ENCODE assay signal across 14 cellular contexts in genomic region chr2:70068119-70068518, GRCh38. TPM values are rescaled to one million over a fixed set of nuclear protein-coding genes. Genes with fewer than 3 reads are reported as not detected.
DNase-seq lines count a peak whose midpoint lies in the region; ATAC-seq and TF ChIP-seq lines count a peak whose summit lies in the region.
"Had no signal": no experiment of that assay in that cellular context is flagged by ENCODE, and none has a peak within 500 bp of the region (broad histone marks: within the 10 kb centered on the region; RNA-seq: fewer than 3 reads in every experiment).

No MANE protein-coding gene starts in this region.

- H3K4me1 ChIP-seq in upper lobe of left lung, result peaks cover 26 to 37% (median 29%) of the 10 kb centered on the region in 4 donors

- no peak for DNase-seq in activated T-cell treated with anti-CD3 and anti-CD28 coated beads, Interleukin-2, amount 50 U/mL, for 72 hours
- DNase-seq in activated T-cell treated with anti-CD3 and anti-CD28 coated beads for 4 hours, result no peak
- no peak for DNase-seq in naive B cell
- no peak for DNase-seq in upper lobe of left lung
- DNase-seq in NOMO-1 treated with dmso at 0.1 percent for 144 hours (lab: John Stamatoyannopoulos, UW; ENCODE audit: unreplicated experiment), result no peak
- DNase-seq in NCI-H524 treated with DMSO at 0.1 percent for 48 hours (lab: John Stamatoyannopoulos, UW), result no peak
- no peak for DNase-seq in brain microvascular endothelial cell
- DNase-seq: DND-41, HCEC 1CT, NCI-H187 treated with DMSO at 0.1 percent for 48 hours, trophoblast cell had no signal

- H3K27ac ChIP-seq in upper lobe of left lung (peak overlapping the region; percentile 20 to 85 (median 58)), brain microvascular endothelial cell (no peak overlapping the region)

- H3K9me3 ChIP-seq in upper lobe of left lung, result no peaks in the 10 kb centered on the region
- H3K9me3 ChIP-seq: ascending aorta had no signal

- peaks cover 20 to 39% of the 10 kb centered on the region in 2 donors for H3K36me3 Mint-ChIP-seq in activated T-cell treated with anti-CD3 and anti-CD28 coated beads, Interleukin-2, amount 50 U/mL, for 72 hours (ENCODE audit: insufficient read depth in 2 of 2)
- H3K36me3 Mint-ChIP-seq in brain (peaks cover 60% of the 10 kb centered on the region), naive B cell (peaks cover 28 to 38% of the 10 kb centered on the region in 2 donors)

- peak in 1 of 4 donors; percentile 8 for TF ChIP-seq EP300 in upper lobe of left lung (IDR thresholded peaks at IDR 0.05)

- H3K4me3 Mint-ChIP-seq in activated T-cell treated with anti-CD3 and anti-CD28 coated beads, Interleukin-2, amount 50 U/mL, for 72 hours, result peak overlapping the region; percentile 70 to 77
- H3K4me3 Mint-ChIP-seq in brain (no peak overlapping the region), naive B cell (peak overlapping the region in 2 of 8 donors; percentile 25 to 27)

- H3K36me3 ChIP-seq in upper lobe of left lung, result peaks cover 0 to 39% (median 11%) of the 10 kb centered on the region in 4 donors
- H3K36me3 ChIP-seq in brain microvascular endothelial cell (replicated peaks), result no peaks in the 10 kb centered on the region

- no peak for TF ChIP-seq POLR2A in upper lobe of left lung (IDR thresholded peaks at IDR 0.05)

- WGBS in upper lobe of left lung, 2 donors, result 73 to 85% methylated on average over 3 of the region's 3 CpGs

- no peak for TF ChIP-seq CTCF in brain (conservative IDR thresholded peaks at IDR 0.05)
- TF ChIP-seq CTCF in upper lobe of left lung (IDR thresholded peaks at IDR 0.05), result no peak
- no peak for TF ChIP-seq CTCF in brain microvascular endothelial cell (IDR thresholded peaks at IDR 0.05; ENCODE audit: low read depth, low read length, missing control alignments)

- no peaks in the 10 kb centered on the region for H3K27me3 Mint-ChIP-seq in activated T-cell treated with anti-CD3 and anti-CD28 coated beads, Interleukin-2, amount 50 U/mL, for 72 hours (ENCODE audit: low read depth)
- H3K27me3 Mint-ChIP-seq in brain (no peaks in the 10 kb centered on the region), naive B cell (no peaks in the 10 kb centered on the region)

- in situ Hi-C loops in brain microvascular endothelial cell (cut with HindIII; ENCODE audit: low pct_ligation_motif_present, low sequenced_read_pairs), result no loop called here

- no peak for ATAC-seq in activated T-cell treated with anti-CD3 and anti-CD28 coated beads, Interleukin-2, amount 50 U/mL, for 72 hours (replicated peaks in 1 of 2)
- no peak for ATAC-seq in naive B cell (ENCODE audit: low read depth in 2 of 2)
- no peak for ATAC-seq in upper lobe of left lung (ENCODE audit: low FRiP score in 2 of 2)

- no peak overlapping the region for H3K4me3 ChIP-seq in upper lobe of left lung
- H3K4me3 ChIP-seq in brain microvascular endothelial cell (ENCODE audit: low read depth, low read length), result no peak overlapping the region
- H3K4me3 ChIP-seq: ascending aorta, lung had no signal

- H3K4me1 Mint-ChIP-seq in activated T-cell treated with anti-CD3 and anti-CD28 coated beads, Interleukin-2, amount 50 U/mL, for 72 hours (ENCODE audit: low read depth), result peaks cover 54% of the 10 kb centered on the region
- H3K4me1 Mint-ChIP-seq in brain (peaks cover 16% of the 10 kb centered on the region), naive B cell (peaks cover 23 to 37% (median 25%) of the 10 kb centered on the region in 3 donors)

- H3K27me3 ChIP-seq in upper lobe of left lung, result no peaks in the 10 kb centered on the region
- H3K27me3 ChIP-seq in brain microvascular endothelial cell (replicated peaks), result no peaks in the 10 kb centered on the region
- H3K27me3 ChIP-seq: ascending aorta had no signal

- H3K27ac Mint-ChIP-seq in activated T-cell treated with anti-CD3 and anti-CD28 coated beads, Interleukin-2, amount 50 U/mL, for 72 hours, result peak overlapping the region; percentile 91
- H3K27ac Mint-ChIP-seq in brain (peak overlapping the region in 3 of 5 experiments; percentile 16 to 87 (median 55)), naive B cell (peak overlapping the region in 5 of 6 donors; percentile 83 to 94 (median 88))

- no peaks in the 10 kb centered on the region for H3K9me3 Mint-ChIP-seq in activated T-cell treated with anti-CD3 and anti-CD28 coated beads, Interleukin-2, amount 50 U/mL, for 72 hours
- H3K9me3 Mint-ChIP-seq in brain (no peaks in the 10 kb centered on the region), naive B cell (no peaks in the 10 kb centered on the region)

RNA-seq across cellular contexts. Expression of gene PCBP1, which starts 19.2 kb away (rescaled TPM):
- total RNA-seq in activated T-cell treated with anti-CD3 and anti-CD28 coated beads, Interleukin-2, amount 50 U/mL, for 72 hours, result 100 to 1,000 TPM; 270 to 291 TPM
- polyA plus RNA-seq in brain (ENCODE audit: insufficient read depth, low read depth, low replicate concordance) (363 TPM), naive B cell (ENCODE audit: low read depth in 6 of 6) (100 to 1,000 TPM; 108 to 148 (median 126) TPM)
- 100 to 1,000 TPM; 126 to 384 (median 236) TPM for total RNA-seq in upper lobe of left lung

Comparison
In these comparisons a context has a peak if more than half of its experiments do, and no peak if none do; other contexts are left out.
1. H3K4me3 Mint-ChIP-seq: peak in activated T-cell treated with anti-CD3 and anti-CD28 coated beads, Interleukin-2, amount 50 U/mL, for 72 hours (2 of 2); none in brain (0 of 5).
2. Peak in every context shown above with its lines, with median percentiles within 50 percentile points of each other: H3K27ac Mint-ChIP-seq.